ENCODE assay signal across 1 cellular context in genomic region chr10:101565936-101566332, GRCh38.
A peak's percentile ranks its signal among the peaks of the same experiment; 100 is the strongest.
TF ChIP-seq lines count a peak whose summit lies in the region.

No MANE protein-coding gene starts in this region.

TF ChIP-seq in HepG2, 621 proteins besides CTCF, POLR2A, EP300 and RAD21:
- TF ChIP-seq REL (CRISPR knock-in tag; conservative IDR thresholded peaks at IDR 0.05) (0 out of 2 replicates have a peak, but pooled peaks have one; percentile 24), PRMT3 (CRISPR knock-in tag; IDR thresholded peaks at IDR 0.05; ENCODE audit: borderline replicate concordance, low read depth) (no peak), ZNF563 (CRISPR knock-in tag; IDR thresholded peaks at IDR 0.05) (no peak)
